26 cellular contexts compared by ENCODE assay signal in genomic region chr18:57214976-57215375, GRCh38.
"Had no signal": no experiment of that assay in that cellular context is flagged by ENCODE, and none has a peak within 500 bp of the region (broad histone marks: within the 10 kb centered on the region; RNA-seq: fewer than 3 reads in every experiment).

No MANE protein-coding gene starts in this region.

- H3K9me3 Mint-ChIP-seq: nephron; neural progenitor cell; stimulated activated effector memory CD8-positive, alpha-beta T cell treated with anti-CD3 and anti-CD28 coated beads, Interleukin-12 subunit alpha, Interleukin-12 subunit beta, amount 100 ng/mL, for 72 hours had no signal

- H3K27ac Mint-ChIP-seq: naive thymus-derived CD4-positive, alpha-beta T cell; nephron; neural progenitor cell; progenitor cell of endocrine pancreas; stimulated activated effector memory CD8-positive, alpha-beta T cell treated with anti-CD3 and anti-CD28 coated beads, Interleukin-12 subunit alpha, Interleukin-12 subunit beta, amount 100 ng/mL, for 72 hours had no signal

- DNase-seq: dermis blood vessel endothelial cell; effector memory CD4-positive, alpha-beta T cell; foreskin fibroblast; gastrocnemius medialis; head of caudate nucleus; left cardiac atrium; left lung; mesendoderm; midbrain; naive thymus-derived CD4-positive, alpha-beta T cell; stimulated activated CD4-positive, alpha-beta T cell treated with anti-CD3 and anti-CD28 coated beads, Interleukin-12 subunit alpha, Interleukin-12 subunit beta, amount 100 ng/mL, for 4 hours; stimulated activated CD4-positive, alpha-beta T cell treated with anti-CD3 and anti-CD28 coated beads, Interleukin-1b, Interleukin-23, amount 100 ng/mL, for 48 hours; stimulated activated CD4-positive, alpha-beta T cell treated with anti-CD3 and anti-CD28 coated beads, Interleukin-4, amount 100 ng/mL, for 24 hours; stimulated activated naive CD4-positive, alpha-beta T cell treated with Interleukin-2 at 50 U/mL for 16 hours; stomach; testis; upper lobe of left lung had no signal

- H3K4me3 Mint-ChIP-seq: naive thymus-derived CD4-positive, alpha-beta T cell; nephron; neural progenitor cell; stimulated activated effector memory CD8-positive, alpha-beta T cell treated with anti-CD3 and anti-CD28 coated beads, Interleukin-12 subunit alpha, Interleukin-12 subunit beta, amount 100 ng/mL, for 72 hours had no signal

- ATAC-seq: gastrocnemius medialis; left cardiac atrium; left lung; naive thymus-derived CD4-positive, alpha-beta T cell; sciatic nerve; stimulated activated effector memory CD8-positive, alpha-beta T cell treated with anti-CD3 and anti-CD28 coated beads, Interleukin-12 subunit alpha, Interleukin-12 subunit beta, amount 100 ng/mL, for 72 hours had no signal

- H3K4me3 ChIP-seq: coronary artery, gastrocnemius medialis, left lung, neural progenitor cell, right atrium auricular region, smooth muscle cell, stomach, testis, tibial nerve, upper lobe of left lung had no signal

- H3K36me3 Mint-ChIP-seq: naive thymus-derived CD4-positive, alpha-beta T cell; neural progenitor cell; stimulated activated effector memory CD8-positive, alpha-beta T cell treated with anti-CD3 and anti-CD28 coated beads, Interleukin-12 subunit alpha, Interleukin-12 subunit beta, amount 100 ng/mL, for 72 hours had no signal
